7 cellular contexts compared by ENCODE assay signal in genomic region chr15:37101634-37102314, GRCh38. TPM values are rescaled to one million over a fixed set of nuclear protein-coding genes. Genes with fewer than 3 reads are reported as not detected.
DNase-seq lines count a peak whose midpoint lies in the region; ATAC-seq and TF ChIP-seq lines count a peak whose summit lies in the region.

No MANE protein-coding gene starts in this region.

- H3K23ac ChIP-seq in mesenchymal stem cell (ENCODE audit: low read length in 2 of 2): no peak overlapping the region

- DNase-seq in GM03348 (ENCODE audit: low spot score) (peak; percentile 87), SKM-1 treated with dmso at 0.1 percent for 144 hours (lab: John Stamatoyannopoulos, UW; ENCODE audit: unreplicated experiment) (peak; percentile 60), mesenchymal stem cell (peak; percentile 88), upper lobe of right lung (peak; percentile 89)
- DNase-seq in effector memory CD8-positive, alpha-beta T cell: no peak

- H2BK120ac ChIP-seq in mesenchymal stem cell (ENCODE audit: low read depth, low read length): peak overlapping the region; percentile 64

- H4K91ac ChIP-seq in mesenchymal stem cell (ENCODE audit: low read length): peak overlapping the region; percentile 87

- H3K9ac ChIP-seq in KMS-11 (peak overlapping the region; percentile 50; the same call in 1 of the 2 replicates), mesenchymal stem cell (ENCODE audit: low read length) (peak overlapping the region; percentile 99)

- H3K4me2 ChIP-seq in KMS-11: peak overlapping the region; percentile 54; the same call in 1 of the 2 replicates
- H3K4me2 ChIP-seq in mesenchymal stem cell (ENCODE audit: low read length, poor library complexity, severe bottlenecking): peak overlapping the region; percentile 97

- H3K9me3 Mint-ChIP-seq in effector memory CD8-positive, alpha-beta T cell: peaks cover 0 to 2% of the 10 kb centered on the region in 2 donors

- peak; percentile 28 for ATAC-seq in GM21528 (IDR thresholded peaks at IDR 0.05; ENCODE audit: low FRiP score, unreplicated experiment)
- ATAC-seq in effector memory CD8-positive, alpha-beta T cell (replicated peaks): peak; percentile 19
- peak; percentile 70 for ATAC-seq in upper lobe of right lung

- peak overlapping the region; percentile 93 to 94 for H3K4ac ChIP-seq in mesenchymal stem cell (ENCODE audit: low read depth in 1 of 2, low read length in 2 of 2)

- H3K9me3 ChIP-seq in mesenchymal stem cell (ENCODE audit: control insufficient read depth, low read length): no peaks in the 10 kb centered on the region
- no peaks in the 10 kb centered on the region for H3K9me3 ChIP-seq in upper lobe of right lung

- H3K4me1 Mint-ChIP-seq in effector memory CD8-positive, alpha-beta T cell (ENCODE audit: low read depth in 2 of 2): peaks cover 33 to 41% of the 10 kb centered on the region in 2 donors

- H3K27me3 Mint-ChIP-seq in effector memory CD8-positive, alpha-beta T cell: peaks cover 70 to 85% of the 10 kb centered on the region in 2 donors

- peak overlapping the region; percentile 85 for H4K8ac ChIP-seq in mesenchymal stem cell (ENCODE audit: low read length)

- under 1% methylated on average over 30 of the region's 46 CpGs for WGBS in mesenchymal stem cell

- H2BK12ac ChIP-seq in mesenchymal stem cell (ENCODE audit: low read length in 2 of 2): peak overlapping the region; percentile 37 to 38

- TF ChIP-seq CTCF in KMS-11 (conservative IDR thresholded peaks at IDR 0.05; ENCODE audit: low read depth, low read length) (no peak), upper lobe of right lung (IDR thresholded peaks at IDR 0.05) (no peak)

- no peaks in the 10 kb centered on the region for H3K79me2 ChIP-seq in KMS-11 (ENCODE audit: insufficient read depth, low read depth)

- H3K36me3 Mint-ChIP-seq in effector memory CD8-positive, alpha-beta T cell (ENCODE audit: insufficient read depth): peaks cover 27% of the 10 kb centered on the region

- peak overlapping the region; percentile 65; the same call in 1 of the 2 replicates for H3K27ac ChIP-seq in KMS-11
- H3K27ac ChIP-seq in mesenchymal stem cell (ENCODE audit: low read length, poor library complexity, severe bottlenecking): peak overlapping the region; percentile 58
- peak overlapping the region; percentile 87 for H3K27ac ChIP-seq in upper lobe of right lung

- peak overlapping the region; percentile 77 for H2BK15ac ChIP-seq in mesenchymal stem cell (ENCODE audit: low read depth, poor library complexity, severe bottlenecking)

- H2BK5ac ChIP-seq in mesenchymal stem cell (ENCODE audit: low read depth, low read length, poor library complexity, severe bottlenecking): no peak overlapping the region

- no peak overlapping the region for H2AK5ac ChIP-seq in mesenchymal stem cell (ENCODE audit: low read length, severe bottlenecking)

- peak overlapping the region; percentile 94 to 96 for H3K18ac ChIP-seq in mesenchymal stem cell (ENCODE audit: low read depth in 1 of 2, low read length in 2 of 2)

- H3K27me3 ChIP-seq in KMS-11 (ENCODE audit: insufficient read depth, low read depth): no peaks in the 10 kb centered on the region
- peaks cover 0 to 36% of the 10 kb centered on the region in 2 experiments for H3K27me3 ChIP-seq in mesenchymal stem cell (ENCODE audit: control insufficient read depth in 1 of 2, insufficient read depth in 1 of 2, low read length in 2 of 2)
- H3K27me3 ChIP-seq in upper lobe of right lung: peaks cover 22% of the 10 kb centered on the region

- H2AFZ ChIP-seq in KMS-11 (ENCODE audit: low read depth) (peak overlapping the region; percentile 77), mesenchymal stem cell (ENCODE audit: low read depth, low read length) (peak overlapping the region; percentile 6)

- H3K4me3 ChIP-seq in KMS-11 (IDR thresholded peaks at IDR 0.05; ENCODE audit: insufficient read depth, low read depth, low read length) (no peak overlapping the region), mesenchymal stem cell (ENCODE audit: insufficient read depth in 1 of 2, low read depth in 1 of 2, low read length in 2 of 2) (peak overlapping the region; percentile 70 to 95), upper lobe of right lung (peak overlapping the region; percentile 76)

- peak overlapping the region; percentile 84 to 94 for H3K4me3 Mint-ChIP-seq in effector memory CD8-positive, alpha-beta T cell

- H3K4me1 ChIP-seq in KMS-11 (ENCODE audit: low read depth, poor library complexity, severe bottlenecking) (peaks cover 5% of the 10 kb centered on the region), mesenchymal stem cell (ENCODE audit: control insufficient read depth, insufficient read depth, low read depth, low read length) (peaks cover 6% of the 10 kb centered on the region), upper lobe of right lung (peaks cover 4% of the 10 kb centered on the region)

- peak overlapping the region in 1 of 2 experiments; percentile 56 for H3K14ac ChIP-seq in mesenchymal stem cell (ENCODE audit: low read length in 2 of 2)

- peak overlapping the region; percentile 64 to 88 for H3K27ac Mint-ChIP-seq in effector memory CD8-positive, alpha-beta T cell

- H3K36me3 ChIP-seq in KMS-11 (ENCODE audit: insufficient read depth) (no peaks in the 10 kb centered on the region), mesenchymal stem cell (ENCODE audit: control insufficient read depth in 1 of 2, insufficient read depth in 2 of 2, low read depth in 1 of 2, low read length in 2 of 2) (no peaks in the 10 kb centered on the region), upper lobe of right lung (no peaks in the 10 kb centered on the region)

- H4K20me1 ChIP-seq in KMS-11 (ENCODE audit: insufficient read depth): no peaks in the 10 kb centered on the region

- intact Hi-C loops in upper lobe of right lung (cut with DNase I): no loop called here

- peaks cover 12% of the 10 kb centered on the region for H3K79me1 ChIP-seq in mesenchymal stem cell (replicated peaks; ENCODE audit: low read length, poor library complexity, severe bottlenecking)

RNA-seq across cellular contexts. Expression of gene MEIS2, which starts 1.4 kb away (rescaled TPM):
- polyA plus RNA-seq in mesenchymal stem cell (2013, experiment 1 of 2): 69.3 TPM
- polyA plus RNA-seq in mesenchymal stem cell (2013, experiment 2 of 2): 68.8 TPM
- 26.7 TPM for total RNA-seq in upper lobe of right lung

Comparison
In these comparisons a context has a peak if more than half of its experiments do, and no peak if none do; other contexts are left out.
1. DNase-seq: peak in GM03348 (single experiment), SKM-1 treated with dmso at 0.1 percent for 144 hours (single experiment), mesenchymal stem cell (single experiment) and upper lobe of right lung (single experiment); none in effector memory CD8-positive, alpha-beta T cell (0 of 3).
2. ATAC-seq: peak in every context shown above with its lines; median percentile 70 in upper lobe of right lung; 28 in GM21528; 19 in effector memory CD8-positive, alpha-beta T cell.
3. Peak in every context shown above with its lines, with median percentiles within 50 percentile points of each other: H3K27ac ChIP-seq.